8 cellular contexts compared by ENCODE assay signal in the genomic region with DNA sequence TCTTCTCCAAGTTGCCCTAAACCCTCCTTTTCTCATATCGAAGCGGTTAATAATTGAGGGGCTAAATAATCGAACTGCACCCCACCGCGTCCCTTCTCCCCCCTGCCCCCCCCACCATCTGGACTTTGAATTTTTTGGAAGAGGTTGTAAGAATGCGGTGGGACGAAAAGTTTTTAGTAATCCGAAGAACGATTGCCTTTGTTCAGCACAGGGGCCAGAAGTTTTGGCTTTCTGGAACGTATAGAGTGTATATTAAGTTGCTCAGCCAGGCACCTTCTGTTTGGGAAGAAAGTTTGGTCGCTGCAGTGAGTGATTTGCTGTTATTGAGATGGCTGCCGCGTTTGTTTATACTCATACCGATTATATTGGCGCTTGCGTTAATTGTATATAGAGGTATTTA. TPM values are rescaled to one million over a fixed set of nuclear protein-coding genes. Genes with fewer than 3 reads are reported as not detected.
DNase-seq lines count a peak whose midpoint lies in the region; ATAC-seq and TF ChIP-seq lines count a peak whose summit lies in the region.

No MANE protein-coding gene starts in this region.

- H3K27ac ChIP-seq in ACC112 (ENCODE audit: low read depth, low read length) = peak overlapping the region; percentile 89
- peak overlapping the region; percentile 98 for H3K27ac ChIP-seq in GM23248
- H3K27ac ChIP-seq in foreskin keratinocyte = peak overlapping the region; percentile 94
- H3K27ac ChIP-seq in sigmoid colon = peak overlapping the region; percentile 91 to 100 (median 98)

- H3K36me3 ChIP-seq in ACC112 (ENCODE audit: insufficient read depth, low read length) (peaks cover 4% of the 10 kb centered on the region; the same call in 1 of the 2 replicates), GM23248 (ENCODE audit: low read depth) (peaks cover 17% of the 10 kb centered on the region), sigmoid colon (no peaks in the 10 kb centered on the region)

- H2AFZ ChIP-seq in ACC112 (ENCODE audit: low read length, unreplicated experiment) (peak overlapping the region; percentile 79), GM23248 (peak overlapping the region; percentile 37)

- no peak for TF ChIP-seq CTCF in foreskin keratinocyte (conservative IDR thresholded peaks at IDR 0.05)
- TF ChIP-seq CTCF in sigmoid colon (IDR thresholded peaks at IDR 0.05) = no peak
- no peak for TF ChIP-seq CTCF in GM10266 (IDR thresholded peaks at IDR 0.05; ENCODE audit: control insufficient read depth, insufficient read depth, low read depth, missing control alignments)

- no peaks in the 10 kb centered on the region for H3K9me3 ChIP-seq in GM23248 (ENCODE audit: low read depth)
- no peaks in the 10 kb centered on the region for H3K9me3 ChIP-seq in sigmoid colon

- TF ChIP-seq EP300 in sigmoid colon (IDR thresholded peaks at IDR 0.05) = no peak

- H3K4me2 ChIP-seq in GM23248 (ENCODE audit: unreplicated experiment) = peak overlapping the region; percentile 91

- in situ Hi-C loops in GM23248 (cut with MboI) = no loop called here

- H3F3A ChIP-seq in GM23248 (ENCODE audit: insufficient read depth) = peaks cover 45% of the 10 kb centered on the region

- H3K79me2 ChIP-seq in ACC112 (ENCODE audit: control insufficient read depth, insufficient read depth, low read length, unreplicated experiment) (peaks cover 55% of the 10 kb centered on the region), GM23248 (ENCODE audit: insufficient read depth) (peaks cover 65% of the 10 kb centered on the region)

- no peak for TF ChIP-seq POLR2A in sigmoid colon (IDR thresholded peaks at IDR 0.05)

- H3K27me3 ChIP-seq in ACC112 (ENCODE audit: insufficient read depth, low read length) (no peaks in the 10 kb centered on the region), GM23248 (replicated peaks; ENCODE audit: insufficient read depth) (no peaks in the 10 kb centered on the region), foreskin keratinocyte (no peaks in the 10 kb centered on the region), sigmoid colon (no peaks in the 10 kb centered on the region)

- intact Hi-C loops in sigmoid colon (cut with DNase I) = loop anchor here (5.0 to 10.0 kb wide), 4 partner anchors 88 to 302 kb away; a partner anchor contains a TSS

- H3K9me2 ChIP-seq in GM23248 (ENCODE audit: insufficient read depth) = no peaks in the 10 kb centered on the region

- DNase-seq in GM23248 (peak; percentile 54), foreskin keratinocyte (no peak), sigmoid colon (no peak), GM10266 (ENCODE audit: extremely low spot score) (no peak), COLO829 (ENCODE audit: low spot score) (no peak)
- peak; percentile 17 for DNase-seq in activated CD4-positive, alpha-beta T cell treated with anti-CD3 and anti-CD28 coated beads for 48 hours

- no peak for ATAC-seq in foreskin keratinocyte
- ATAC-seq in HG03097 (IDR thresholded peaks at IDR 0.05; ENCODE audit: low FRiP score, unreplicated experiment) = no peak

- peaks cover 13% of the 10 kb centered on the region; the same call in 1 of the 2 replicates for H4K20me1 ChIP-seq in GM23248 (ENCODE audit: insufficient read depth)

- 0% methylated on average over 16 of the region's 16 CpGs for WGBS in GM23248 (ENCODE audit: low coverage in 1 of 2, low lambda C conversion rate in 2 of 2, missing lambda C conversion rate in 2 of 2), 2 experiments
- 0 to 1% methylated on average over 16 of the region's 16 CpGs for WGBS in sigmoid colon, 2 donors

- H3K4me1 ChIP-seq in ACC112 (ENCODE audit: control insufficient read depth, insufficient read depth, low read length, unreplicated experiment) = peaks cover 7% of the 10 kb centered on the region
- peaks cover 25% of the 10 kb centered on the region for H3K4me1 ChIP-seq in GM23248 (ENCODE audit: insufficient read depth)
- H3K4me1 ChIP-seq in foreskin keratinocyte = peaks cover 8% of the 10 kb centered on the region
- peaks cover 0 to 35% (median 29%) of the 10 kb centered on the region in 4 donors for H3K4me1 ChIP-seq in sigmoid colon

- peak overlapping the region; percentile 93 for H3K4me3 ChIP-seq in ACC112 (ENCODE audit: low read depth, low read length)
- peak overlapping the region; percentile 97 for H3K4me3 ChIP-seq in GM23248
- peak overlapping the region; percentile 68 to 92 (median 82) for H3K4me3 ChIP-seq in sigmoid colon

- H3K9ac ChIP-seq in GM23248 = peak overlapping the region; percentile 97

RNA-seq across cellular contexts. Expression of a gene that starts 0.5 kb away (rescaled TPM):
- 110 and 112 TPM in 2 replicates for total RNA-seq in GM23248 (2014; rRNA removed; shearing (Covaris generic))
- polyA plus RNA-seq in GM23248 (2016; fragmentation: Nextera tagmentation; extraction: Ambion mirVana) (42.8 and 46.4 TPM in 2 replicates), foreskin keratinocyte (6.9 and 7.6 TPM in 2 replicates), sigmoid colon (10 to 100 TPM; 31.9 to 45.6 (median 43.0) TPM)
- total RNA-seq in foreskin keratinocyte (51.3 and 53.3 TPM in 2 replicates), sigmoid colon (100 to 1,000 TPM in 1 of 4 donors, 10 to 100 TPM in 3; 64.9 to 101 (median 84.2) TPM)

Comparison
In these comparisons a context has a peak if more than half of its experiments do, and no peak if none do; other contexts are left out.
1. DNase-seq: peak in GM23248 (single experiment) and activated CD4-positive, alpha-beta T cell treated with anti-CD3 and anti-CD28 coated beads for 48 hours (single experiment); none in foreskin keratinocyte (0 of 2), sigmoid colon (single experiment), GM10266 (single experiment) and COLO829 (single experiment).
2. Peak in every context shown above with its lines, with median percentiles within 50 percentile points of each other: H3K27ac ChIP-seq and H3K4me3 ChIP-seq.